2 cellular contexts compared by ENCODE assay signal in genomic region chr4:71774136-71774535, GRCh38.
A peak's percentile ranks its signal among the peaks of the same experiment; 100 is the strongest.
TF ChIP-seq lines count a peak whose summit lies in the region.

No MANE protein-coding gene starts in this region.

TF ChIP-seq in liver, 16 proteins besides CTCF, POLR2A, EP300 and RAD21:
- TF ChIP-seq, protein P1, sequence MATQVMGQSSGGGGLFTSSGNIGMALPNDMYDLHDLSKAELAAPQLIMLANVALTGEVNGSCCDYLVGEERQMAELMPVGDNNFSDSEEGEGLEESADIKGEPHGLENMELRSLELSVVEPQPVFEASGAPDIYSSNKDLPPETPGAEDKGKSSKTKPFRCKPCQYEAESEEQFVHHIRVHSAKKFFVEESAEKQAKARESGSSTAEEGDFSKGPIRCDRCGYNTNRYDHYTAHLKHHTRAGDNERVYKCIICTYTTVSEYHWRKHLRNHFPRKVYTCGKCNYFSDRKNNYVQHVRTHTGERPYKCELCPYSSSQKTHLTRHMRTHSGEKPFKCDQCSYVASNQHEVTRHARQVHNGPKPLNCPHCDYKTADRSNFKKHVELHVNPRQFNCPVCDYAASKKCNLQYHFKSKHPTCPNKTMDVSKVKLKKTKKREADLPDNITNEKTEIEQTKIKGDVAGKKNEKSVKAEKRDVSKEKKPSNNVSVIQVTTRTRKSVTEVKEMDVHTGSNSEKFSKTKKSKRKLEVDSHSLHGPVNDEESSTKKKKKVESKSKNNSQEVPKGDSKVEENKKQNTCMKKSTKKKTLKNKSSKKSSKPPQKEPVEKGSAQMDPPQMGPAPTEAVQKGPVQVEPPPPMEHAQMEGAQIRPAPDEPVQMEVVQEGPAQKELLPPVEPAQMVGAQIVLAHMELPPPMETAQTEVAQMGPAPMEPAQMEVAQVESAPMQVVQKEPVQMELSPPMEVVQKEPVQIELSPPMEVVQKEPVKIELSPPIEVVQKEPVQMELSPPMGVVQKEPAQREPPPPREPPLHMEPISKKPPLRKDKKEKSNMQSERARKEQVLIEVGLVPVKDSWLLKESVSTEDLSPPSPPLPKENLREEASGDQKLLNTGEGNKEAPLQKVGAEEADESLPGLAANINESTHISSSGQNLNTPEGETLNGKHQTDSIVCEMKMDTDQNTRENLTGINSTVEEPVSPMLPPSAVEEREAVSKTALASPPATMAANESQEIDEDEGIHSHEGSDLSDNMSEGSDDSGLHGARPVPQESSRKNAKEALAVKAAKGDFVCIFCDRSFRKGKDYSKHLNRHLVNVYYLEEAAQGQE (IDR thresholded peaks at IDR 0.05), result no peak
- no peak for TF ChIP-seq FOXA2 (IDR thresholded peaks at IDR 0.05)
- TF ChIP-seq, protein P2, sequence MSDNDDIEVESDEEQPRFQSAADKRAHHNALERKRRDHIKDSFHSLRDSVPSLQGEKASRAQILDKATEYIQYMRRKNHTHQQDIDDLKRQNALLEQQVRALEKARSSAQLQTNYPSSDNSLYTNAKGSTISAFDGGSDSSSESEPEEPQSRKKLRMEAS (IDR thresholded peaks at IDR 0.05), result no peak
- TF ChIP-seq EGR1 (IDR thresholded peaks at IDR 0.05; ENCODE audit: low read depth in 2 of 2), result no peak
- no peak for TF ChIP-seq YY1 (IDR thresholded peaks at IDR 0.05)
- TF ChIP-seq TAF1 (conservative IDR thresholded peaks at IDR 0.05), result no peak
- TF ChIP-seq SP1 (IDR thresholded peaks at IDR 0.05), result peak; percentile 9
- TF ChIP-seq HNF4A (conservative IDR thresholded peaks at IDR 0.05), result peak; percentile 30 to 33
- TF ChIP-seq RXRA (IDR thresholded peaks at IDR 0.05), result peak; percentile 25 to 65
TF ChIP-seq in liver: peak in this region for 3.

TF ChIP-seq in HepG2, 621 proteins besides CTCF, POLR2A, EP300 and RAD21 (continued from another document):
- TF ChIP-seq, protein P3, sequence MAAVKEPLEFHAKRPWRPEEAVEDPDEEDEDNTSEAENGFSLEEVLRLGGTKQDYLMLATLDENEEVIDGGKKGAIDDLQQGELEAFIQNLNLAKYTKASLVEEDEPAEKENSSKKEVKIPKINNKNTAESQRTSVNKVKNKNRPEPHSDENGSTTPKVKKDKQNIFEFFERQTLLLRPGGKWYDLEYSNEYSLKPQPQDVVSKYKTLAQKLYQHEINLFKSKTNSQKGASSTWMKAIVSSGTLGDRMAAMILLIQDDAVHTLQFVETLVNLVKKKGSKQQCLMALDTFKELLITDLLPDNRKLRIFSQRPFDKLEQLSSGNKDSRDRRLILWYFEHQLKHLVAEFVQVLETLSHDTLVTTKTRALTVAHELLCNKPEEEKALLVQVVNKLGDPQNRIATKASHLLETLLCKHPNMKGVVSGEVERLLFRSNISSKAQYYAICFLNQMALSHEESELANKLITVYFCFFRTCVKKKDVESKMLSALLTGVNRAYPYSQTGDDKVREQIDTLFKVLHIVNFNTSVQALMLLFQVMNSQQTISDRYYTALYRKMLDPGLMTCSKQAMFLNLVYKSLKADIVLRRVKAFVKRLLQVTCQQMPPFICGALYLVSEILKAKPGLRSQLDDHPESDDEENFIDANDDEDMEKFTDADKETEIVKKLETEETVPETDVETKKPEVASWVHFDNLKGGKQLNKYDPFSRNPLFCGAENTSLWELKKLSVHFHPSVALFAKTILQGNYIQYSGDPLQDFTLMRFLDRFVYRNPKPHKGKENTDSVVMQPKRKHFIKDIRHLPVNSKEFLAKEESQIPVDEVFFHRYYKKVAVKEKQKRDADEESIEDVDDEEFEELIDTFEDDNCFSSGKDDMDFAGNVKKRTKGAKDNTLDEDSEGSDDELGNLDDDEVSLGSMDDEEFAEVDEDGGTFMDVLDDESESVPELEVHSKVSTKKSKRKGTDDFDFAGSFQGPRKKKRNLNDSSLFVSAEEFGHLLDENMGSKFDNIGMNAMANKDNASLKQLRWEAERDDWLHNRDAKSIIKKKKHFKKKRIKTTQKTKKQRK (IDR thresholded peaks at IDR 0.05; ENCODE audit: low read length), result no peak
- no peak for TF ChIP-seq GTF2F1 (IDR thresholded peaks at IDR 0.05; ENCODE audit: low read length)
- no peak for TF ChIP-seq ZNF101 (CRISPR knock-in tag; IDR thresholded peaks at IDR 0.05; ENCODE audit: borderline replicate concordance, low read depth)
- TF ChIP-seq HOXA5 (CRISPR knock-in tag; IDR thresholded peaks at IDR 0.05), result no peak
- TF ChIP-seq SRSF9 (IDR thresholded peaks at IDR 0.05; ENCODE audit: borderline replicate concordance, insufficient read depth, low read depth, low read length, poor library complexity, severe bottlenecking), result no peak
- TF ChIP-seq ZNF781 (CRISPR knock-in tag; IDR thresholded peaks at IDR 0.05; ENCODE audit: borderline replicate concordance, not compliant biosample characterization), result no peak
- TF ChIP-seq ZNF484 (CRISPR knock-in tag; IDR thresholded peaks at IDR 0.05; ENCODE audit: borderline replicate concordance, low read depth), result no peak
